ENCODE assay signal across 8 cellular contexts in genomic region chr18:5872886-5873285, GRCh38. TPM values are rescaled to one million over a fixed set of nuclear protein-coding genes. Genes with fewer than 3 reads are reported as not detected.
"Had no signal": no experiment of that assay in that cellular context is flagged by ENCODE, and none has a peak within 500 bp of the region (broad histone marks: within the 10 kb centered on the region; RNA-seq: fewer than 3 reads in every experiment).

No MANE protein-coding gene starts in this region.

- H3K4me2 ChIP-seq: GM23338, KMS-11 had no signal

- H3K4me3 Mint-ChIP-seq: GM23338, H9, IgD-negative memory B cell had no signal

- H3K36me3 Mint-ChIP-seq: IgD-negative memory B cell had no signal

- H3K27ac Mint-ChIP-seq: GM23338, H9, IgD-negative memory B cell had no signal

- ATAC-seq: GM23338, HepG2 had no signal

- DNase-seq: H9, HCEC 1CT, KBM-7 had no signal

- H3K9me3 Mint-ChIP-seq: GM23338, H9, IgD-negative memory B cell had no signal

- H3K4me1 Mint-ChIP-seq: GM23338 had no signal

- H3K4me3 ChIP-seq: GM23338 had no signal

- H3K27ac ChIP-seq: KMS-11 had no signal

- H2AFZ ChIP-seq: GM23338 had no signal

- H3K9ac ChIP-seq: KMS-11 had no signal

RNA-seq across cellular contexts. Expression of gene TMEM200C, which starts 22.4 kb away (rescaled TPM):
- total RNA-seq: HT-29 had no signal
- polyA plus RNA-seq: HepG2, IgD-negative memory B cell had no signal
